Comparison of ENCODE assay signal across 20 cellular contexts in genomic region chr17:60534613-60535157, GRCh38.
"Had no signal": no experiment of that assay in that cellular context is flagged by ENCODE, and none has a peak within 500 bp of the region (broad histone marks: within the 10 kb centered on the region; RNA-seq: fewer than 3 reads in every experiment).

No MANE protein-coding gene starts in this region.

- H3K4me1 ChIP-seq: gastrocnemius medialis, heart left ventricle, right atrium auricular region, upper lobe of left lung had no signal

- ATAC-seq: activated CD4-positive, alpha-beta T cell treated with anti-CD3 and anti-CD28 coated beads for 36 hours; activated naive CD4-positive, alpha-beta T cell treated with anti-CD3 and anti-CD28 coated beads, Interleukin-2, amount 50 U/mL, for 72 hours; activated T-cell treated with anti-CD3 and anti-CD28 coated beads, Interleukin-2, amount 50 U/mL, for 4 hours; gastrocnemius medialis; heart left ventricle; left lobe of liver; naive thymus-derived CD8-positive, alpha-beta T cell had no signal

- H3K4me3 ChIP-seq: gastrocnemius medialis, heart left ventricle, right atrium auricular region, skin epidermis, upper lobe of left lung had no signal

- H3K36me3 ChIP-seq: gastrocnemius medialis, heart left ventricle, neutrophil, right atrium auricular region, upper lobe of left lung, WERI-Rb-1 had no signal

- H3K27ac ChIP-seq: gastrocnemius medialis, heart left ventricle, neutrophil, right atrium auricular region, skin epidermis, upper lobe of left lung, WERI-Rb-1 had no signal

- H3K27me3 ChIP-seq: gastrocnemius medialis, heart left ventricle, neutrophil, right atrium auricular region, upper lobe of left lung had no signal

- DNase-seq: activated CD4-positive, alpha-beta memory T cell treated with anti-CD3 and anti-CD28 coated beads, Interleukin-2, amount 10 ng/mL, durations not matched to agents 7 days and 5 days; activated CD4-positive, alpha-beta T cell treated with anti-CD3 and anti-CD28 coated beads for 36 hours; activated gamma-delta T cell; activated T-cell treated with anti-CD3 and anti-CD28 coated beads, Interleukin-2, amount 50 U/mL, for 4 hours; cortex of kidney; effector CD4-positive, alpha-beta T cell; gastrocnemius medialis; heart left ventricle; mammary epithelial cell; naive thymus-derived CD8-positive, alpha-beta T cell; T-helper 1 cell; T1000; upper lobe of left lung; WERI-Rb-1 had no signal

- FAIRE-seq: endothelial cell of umbilical vein had no signal

- H3K9me3 ChIP-seq: gastrocnemius medialis, heart left ventricle, neutrophil, right atrium auricular region, upper lobe of left lung had no signal
